Comparison of ENCODE assay signal across 25 cellular contexts in genomic region chr6:22690446-22690845, GRCh38.
"Had no signal": no experiment of that assay in that cellular context is flagged by ENCODE, and none has a peak within 500 bp of the region (broad histone marks: within the 10 kb centered on the region; RNA-seq: fewer than 3 reads in every experiment).

No MANE protein-coding gene starts in this region.

- H3K4me3 Mint-ChIP-seq: dendritic cell treated with granulocyte-macrophage colony-stimulating factor and Interleukin-4, amounts not matched to agents 40 ng/mL and 50 ng/mL, for 4 days; effector memory CD8-positive, alpha-beta T cell; endodermal cell; immature natural killer cell; mesothelial cell of epicardium; naive B cell had no signal

- H3K27ac Mint-ChIP-seq: dendritic cell treated with granulocyte-macrophage colony-stimulating factor and Interleukin-4, amounts not matched to agents 40 ng/mL and 50 ng/mL, for 4 days; effector memory CD8-positive, alpha-beta T cell; endodermal cell; immature natural killer cell; mesothelial cell of epicardium; naive B cell had no signal

- ATAC-seq: effector memory CD8-positive, alpha-beta T cell; esophagus mucosa; gastroesophageal sphincter; heart left ventricle; left colon; left lobe of liver; left ventricle myocardium superior; lower lobe of right lung; mucosa of descending colon had no signal

- H3K9me3 Mint-ChIP-seq: dendritic cell treated with granulocyte-macrophage colony-stimulating factor and Interleukin-4, amounts not matched to agents 40 ng/mL and 50 ng/mL, for 4 days; endodermal cell had no signal

- H3K4me1 Mint-ChIP-seq: endodermal cell, immature natural killer cell, naive B cell had no signal

- H3K36me3 Mint-ChIP-seq: immature natural killer cell, naive B cell had no signal

- H3K27me3 Mint-ChIP-seq: dendritic cell treated with granulocyte-macrophage colony-stimulating factor and Interleukin-4, amounts not matched to agents 40 ng/mL and 50 ng/mL, for 4 days; effector memory CD8-positive, alpha-beta T cell; naive B cell had no signal

- DNase-seq: colonic mucosa; cortex of kidney; effector CD8-positive, alpha-beta T cell; effector memory CD8-positive, alpha-beta T cell; endodermal cell; erythroblast; esophagus squamous epithelium; foreskin fibroblast; heart left ventricle; hypothalamus; immature natural killer cell; islet precursor cell; kidney; kidney glomerular epithelial cell; left colon; left ventricle myocardium superior; lower lobe of right lung; mesenchymal stem cell; mucosa of descending colon; naive B cell had no signal
